In the genomic region with DNA sequence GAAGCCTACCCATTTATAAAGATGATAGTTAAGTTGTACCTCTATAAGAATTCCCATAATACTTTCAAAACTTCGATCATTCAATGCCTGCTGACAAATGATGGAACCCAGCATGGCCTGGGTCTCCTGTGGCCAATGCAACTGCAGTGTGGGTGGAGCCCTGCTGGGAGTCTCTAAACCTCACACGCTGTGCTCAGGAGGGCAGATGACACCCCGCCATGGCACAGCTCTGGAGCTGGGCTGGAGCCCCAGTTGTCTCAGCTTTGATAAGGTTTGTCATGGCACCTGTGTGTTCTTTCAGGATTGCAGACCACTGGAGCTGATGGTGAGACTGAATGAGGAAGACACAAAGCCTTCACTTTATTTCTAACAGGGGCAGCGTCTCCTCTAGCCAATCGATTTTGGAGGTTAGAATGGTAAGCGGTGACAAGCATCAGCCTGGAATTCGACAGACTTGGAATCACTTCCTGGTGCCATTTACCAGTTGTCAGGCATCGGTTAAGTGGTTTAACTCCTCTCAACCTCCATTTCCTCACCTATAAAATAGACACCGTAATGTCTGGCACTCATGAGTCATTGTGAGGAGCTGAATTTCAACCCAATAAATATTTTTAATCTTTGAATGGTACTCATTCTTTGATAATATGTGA, we compare ENCODE assay signal across 24 cellular contexts.
DNase-seq lines count a peak whose midpoint lies in the region; ATAC-seq and TF ChIP-seq lines count a peak whose summit lies in the region.
"Had no signal": no experiment of that assay in that cellular context is flagged by ENCODE, and none has a peak within 500 bp of the region (broad histone marks: within the 10 kb centered on the region; RNA-seq: fewer than 3 reads in every experiment).

No MANE protein-coding gene starts in this region.

- H3K4me1 Mint-ChIP-seq in H9 (peaks cover 13 to 27% of the 10 kb centered on the region in 2 experiments), Calu3 (ENCODE audit: low read depth, unreplicated experiment) (no peaks in the 10 kb centered on the region)
- H3K4me1 Mint-ChIP-seq: B cell had no signal

- H4K5ac ChIP-seq in H9 (ENCODE audit: insufficient read length, low read depth, low read length) (no peak overlapping the region), mesendoderm (ENCODE audit: low read length) (no peak overlapping the region)

- H3K27ac ChIP-seq in H9 (ENCODE audit: insufficient read length, low read depth, low read length), result no peak overlapping the region
- peak overlapping the region; percentile 42; the same call in 1 of the 2 replicates for H3K27ac ChIP-seq in HUES64 (ENCODE audit: low read depth, low read length)
- no peak overlapping the region for H3K27ac ChIP-seq in mesendoderm (ENCODE audit: low read depth, low read length)
- H3K27ac ChIP-seq: C4-2B, SJSA1 had no signal

- TF ChIP-seq CTCF in H9 (conservative IDR thresholded peaks at IDR 0.05) (no peak), Calu3 (IDR thresholded peaks at IDR 0.05; ENCODE audit: unreplicated experiment) (no peak)

- no CpG with 5 or more reads among the region's 9 CpGs for WGBS in H9 (ENCODE audit: extremely low coverage, insufficient read length, low lambda C conversion rate)
- WGBS in HUES64, result 79% methylated on average over 9 of the region's 9 CpGs
- WGBS in mesendoderm (ENCODE audit: extremely low coverage, insufficient coverage, low lambda C conversion rate), result no CpG with 5 or more reads among the region's 9 CpGs

- H3K27ac Mint-ChIP-seq in H9 (no peak overlapping the region; a peak in 1 of 7 replicates), Calu3 (ENCODE audit: unreplicated experiment) (no peak overlapping the region)
- H3K27ac Mint-ChIP-seq: B cell; CD8-positive, alpha-beta T cell had no signal

- no peaks in the 10 kb centered on the region for H3K27me3 ChIP-seq in H9 (ENCODE audit: insufficient read depth, low read length)
- no peaks in the 10 kb centered on the region for H3K27me3 ChIP-seq in HUES64 (ENCODE audit: insufficient read depth, low read length)
- no peaks in the 10 kb centered on the region for H3K27me3 ChIP-seq in mesendoderm (ENCODE audit: insufficient read depth, low read length, poor library complexity)
- H3K27me3 ChIP-seq: SJSA1 had no signal

- H3K27me3 Mint-ChIP-seq in H9 (ENCODE audit: low read depth), result peaks cover 12% of the 10 kb centered on the region
- no peaks in the 10 kb centered on the region for H3K27me3 Mint-ChIP-seq in Calu3 (ENCODE audit: unreplicated experiment)
- H3K27me3 Mint-ChIP-seq: B cell had no signal

- H2AFZ ChIP-seq in H9 (ENCODE audit: low read length), result no peak overlapping the region

- no peak overlapping the region for H4K8ac ChIP-seq in H9 (replicated peaks; ENCODE audit: insufficient read length, low read depth, low read length)
- no peak overlapping the region for H4K8ac ChIP-seq in mesendoderm (ENCODE audit: low read depth, low read length)

- no peak overlapping the region for H3K14ac ChIP-seq in H9 (ENCODE audit: insufficient read depth, low read length)

- no TSS peak for BruUV-seq in Calu3 (replicated peaks; lab: Mats Ljungman, UMichigan)

- H3K9me3 Mint-ChIP-seq in H9 (peaks cover 7 to 23% of the 10 kb centered on the region in 2 experiments), Calu3 (ENCODE audit: low read depth, unreplicated experiment) (peaks cover 2% of the 10 kb centered on the region)

- H3K4ac ChIP-seq in H9 (ENCODE audit: low read depth, low read length) (no peak overlapping the region), mesendoderm (ENCODE audit: low read depth, low read length) (no peak overlapping the region)

- H3K4me1 ChIP-seq in H9 (ENCODE audit: insufficient read depth, low read length), result peaks cover 6% of the 10 kb centered on the region; the same call in 1 of the 2 replicates
- H3K4me1 ChIP-seq in HUES64 (ENCODE audit: insufficient read depth, low read length), result peaks cover 19% of the 10 kb centered on the region
- peaks cover 4% of the 10 kb centered on the region for H3K4me1 ChIP-seq in mesendoderm (ENCODE audit: control insufficient read depth, low read depth, low read length)
- H3K4me1 ChIP-seq: SJSA1 had no signal

- H3K36me3 Mint-ChIP-seq in H9 (ENCODE audit: insufficient read depth in 1 of 3, low read depth in 3 of 3) (peaks cover 3 to 14% (median 12%) of the 10 kb centered on the region in 3 experiments; a peak in 4 of 7 replicates), Calu3 (ENCODE audit: insufficient read depth, unreplicated experiment) (no peaks in the 10 kb centered on the region)
- H3K36me3 Mint-ChIP-seq: CD8-positive, alpha-beta T cell had no signal

- CTCF ChIA-PET in Calu3 (lab: Charles Lee), result no interaction called here

- no peak overlapping the region for H3K23ac ChIP-seq in H9 (ENCODE audit: insufficient read length, low read depth, low read length)
- H3K23ac ChIP-seq in mesendoderm (ENCODE audit: low read length), result peak overlapping the region; percentile 25

- no peak overlapping the region for H2AK5ac ChIP-seq in H9 (ENCODE audit: insufficient read length, low read length)
- no peak overlapping the region for H2AK5ac ChIP-seq in mesendoderm (ENCODE audit: low read length)

- intact Hi-C loops in Calu3 (cut with micrococcal nuclease; ENCODE audit: unreplicated experiment), result no loop called here

- H2BK5ac ChIP-seq in H9 (ENCODE audit: insufficient read length, low read length) (no peak overlapping the region), mesendoderm (ENCODE audit: low read length) (no peak overlapping the region)

- H3K4me3 Mint-ChIP-seq in H9 (no peak overlapping the region), Calu3 (ENCODE audit: low read depth, unreplicated experiment) (no peak overlapping the region)
- H3K4me3 Mint-ChIP-seq: B cell; CD8-positive, alpha-beta T cell had no signal

- H2BK120ac ChIP-seq in H9 (ENCODE audit: low read depth, low read length, poor library complexity, severe bottlenecking), result no peak overlapping the region
- H2BK120ac ChIP-seq in mesendoderm (ENCODE audit: low read depth, low read length), result no peak overlapping the region

- H3K4me2 ChIP-seq in H9 (ENCODE audit: insufficient read depth, insufficient read length, low read length), result no peak overlapping the region
- no peak overlapping the region for H3K4me2 ChIP-seq in mesendoderm (ENCODE audit: low read length)

- no peaks in the 10 kb centered on the region for H3K36me3 ChIP-seq in HUES64 (ENCODE audit: insufficient read depth, low read length)
- no peaks in the 10 kb centered on the region for H3K36me3 ChIP-seq in mesendoderm (ENCODE audit: control insufficient read depth, insufficient read depth, low read length)
- H3K36me3 ChIP-seq: SJSA1 had no signal

- no peaks in the 10 kb centered on the region for H4K20me1 ChIP-seq in H9 (ENCODE audit: control insufficient read depth, insufficient read depth, insufficient read length)

- DNase-seq in H9, result peak; percentile 23
- peak; percentile 73 for DNase-seq in mesendoderm
- DNase-seq in ureter (ENCODE audit: low spot score), result peak; percentile 17
- DNase-seq in cortex of kidney (lab: John Stamatoyannopoulos, UW), result no peak
- no peak for DNase-seq in Calu3
- DNase-seq: CD8-positive, alpha-beta T cell; Karpas-422; NCI-H1092; NCI-H1436; NCI-H187; NCI-H2081 treated with DMSO at 0.1 percent for 48 hours; NCI-H446; NCI-H524 treated with DMSO at 0.1 percent for 48 hours; NCI-H82; NK-92 treated with Interleukin-12 subunit alpha and Interleukin-12 subunit beta, amount 100 ng/mL, for 24 hours; PC-3; Right ventricle myocardium superior had no signal

- H3K79me1 ChIP-seq in H9 (ENCODE audit: insufficient read depth, low read depth, low read length, poor library complexity, severe bottlenecking) (no peaks in the 10 kb centered on the region), mesendoderm (ENCODE audit: low read length) (no peaks in the 10 kb centered on the region)

- no peak for ATAC-seq in GM18519 (IDR thresholded peaks at IDR 0.05; ENCODE audit: low FRiP score, unreplicated experiment)
- ATAC-seq: CD8-positive, alpha-beta T cell; HCT116; HepG2; PC-3 had no signal

- H2BK20ac ChIP-seq in H9 (ENCODE audit: low read depth, low read length, poor library complexity, severe bottlenecking), result no peak overlapping the region

- H3T11ph ChIP-seq in H9 (ENCODE audit: low read length), result no peak overlapping the region

- H3K4me3 ChIP-seq in HUES64 (ENCODE audit: low read length) (no peak overlapping the region), mesendoderm (ENCODE audit: low read length) (no peak overlapping the region)
- H3K4me3 ChIP-seq: SJSA1 had no signal

- no peak overlapping the region for H4K91ac ChIP-seq in H9 (ENCODE audit: insufficient read length, low read depth, low read length)

- no peak overlapping the region for H3K56ac ChIP-seq in H9 (ENCODE audit: insufficient read length, low read depth, low read length)
- no peak overlapping the region for H3K56ac ChIP-seq in mesendoderm (ENCODE audit: low read length)

- H3K18ac ChIP-seq in H9 (ENCODE audit: insufficient read length, low read depth, low read length) (no peak overlapping the region), mesendoderm (ENCODE audit: low read length) (peak overlapping the region; percentile 9)

- H3K9ac ChIP-seq in H9 (ENCODE audit: extremely low read depth, insufficient read length, low read length) (no peak overlapping the region), HUES64 (ENCODE audit: low read depth, low read length) (no peak overlapping the region), mesendoderm (ENCODE audit: low read length) (no peak overlapping the region)

- no peak overlapping the region for H2BK15ac ChIP-seq in H9 (ENCODE audit: low read depth, low read length)
- H2BK15ac ChIP-seq in mesendoderm (replicated peaks; ENCODE audit: low read depth), result no peak overlapping the region

- no peaks in the 10 kb centered on the region for H3K23me2 ChIP-seq in H9 (ENCODE audit: insufficient read length, low read depth, low read length, poor library complexity, severe bottlenecking)

- H3K79me2 ChIP-seq in H9 (ENCODE audit: insufficient read depth, low read length) (no peaks in the 10 kb centered on the region), mesendoderm (ENCODE audit: control insufficient read depth, insufficient read depth, low read length) (no peaks in the 10 kb centered on the region)

- peaks cover 6% of the 10 kb centered on the region for H3K9me3 ChIP-seq in H9 (ENCODE audit: control insufficient read depth, low read depth, low read length)
- H3K9me3 ChIP-seq in HUES64 (ENCODE audit: insufficient read depth, low read depth, low read length), result peaks cover 16% of the 10 kb centered on the region; the same call in 1 of the 2 replicates

- H2BK12ac ChIP-seq in H9 (ENCODE audit: insufficient read length, low read depth, low read length), result no peak overlapping the region

Comparison
In these comparisons a context has a peak if more than half of its experiments do, and no peak if none do; other contexts are left out.
1. DNase-seq: peak in H9 (single experiment), mesendoderm (single experiment) and ureter (single experiment); none in cortex of kidney (single experiment) and Calu3 (single experiment).